ENCODE assay signal across 8 cellular contexts in genomic region chr4:114694770-114695169, GRCh38.
DNase-seq lines count a peak whose midpoint lies in the region; ATAC-seq and TF ChIP-seq lines count a peak whose summit lies in the region.

No MANE protein-coding gene starts in this region.

- DNase-seq in right atrium auricular region (ENCODE audit: low spot score) (no peak), Right ventricle myocardium inferior (ENCODE audit: missing footprints) (no peak), KBM-7 (peak; percentile 54), SKM-1 (lab: John Stamatoyannopoulos, UW; ENCODE audit: unreplicated experiment) (peak; percentile 23), superior temporal gyrus (ENCODE audit: extremely low spot score) (peak; percentile 92), GF-D8 (lab: John Stamatoyannopoulos, UW) (no peak), T-cell (no peak)

- H3K9me3 ChIP-seq in right atrium auricular region: no peaks in the 10 kb centered on the region
- H3K9me3 ChIP-seq in gastroesophageal sphincter: no peaks in the 10 kb centered on the region

- H3K27ac Mint-ChIP-seq in T-cell: no peak overlapping the region

- intact Hi-C loops in Right ventricle myocardium inferior (cut with DNase I): loop anchor here (2.0 kb wide), 1 partner anchor 310 kb away; no protein-coding TSS in a partner anchor

- H3K36me3 ChIP-seq in right atrium auricular region (no peaks in the 10 kb centered on the region), gastroesophageal sphincter (no peaks in the 10 kb centered on the region)

- in situ Hi-C loops in KBM-7 (cut with MboI; ENCODE audit: low pct_unique_long_range_greater_than_20kb, low sequenced_read_pairs): no loop called here

- WGBS in gastroesophageal sphincter (ENCODE audit: low coverage in 1 of 2), 2 donors: 0% methylated on average over 1 of the region's 1 CpG

- POLR2A ChIA-PET in T-cell (lab: Charles Lee): no interaction called here

- TF ChIP-seq CTCF in right atrium auricular region (IDR thresholded peaks at IDR 0.05): peak; percentile 50 to 68
- peak; percentile 32 to 53 (median 50) for TF ChIP-seq CTCF in gastroesophageal sphincter (IDR thresholded peaks at IDR 0.05)

- H3K4me1 ChIP-seq in right atrium auricular region (no peaks in the 10 kb centered on the region), gastroesophageal sphincter (no peaks in the 10 kb centered on the region)

- CTCF ChIA-PET in T-cell (lab: Charles Lee): interaction anchor here in 1 of 2 donors (1.7 kb wide), 1 partner anchor 1300 kb away, joined by 7 read pairs; no protein-coding TSS in a partner anchor

- no peak for TF ChIP-seq POLR2A in gastroesophageal sphincter (IDR thresholded peaks at IDR 0.05)

- H3K27ac ChIP-seq in right atrium auricular region (no peak overlapping the region), gastroesophageal sphincter (no peak overlapping the region)

- H3K36me3 Mint-ChIP-seq in T-cell: no peaks in the 10 kb centered on the region

- H3K9me3 Mint-ChIP-seq in T-cell: no peaks in the 10 kb centered on the region

- TF ChIP-seq EP300 in gastroesophageal sphincter (IDR thresholded peaks at IDR 0.05): no peak

- ATAC-seq in Right ventricle myocardium inferior (no peak), gastroesophageal sphincter (no peak), T-cell (replicated peaks in 1 of 4) (no peak)

- no peak overlapping the region for H3K4me3 ChIP-seq in right atrium auricular region
- no peak overlapping the region for H3K4me3 ChIP-seq in gastroesophageal sphincter

- H3K4me1 Mint-ChIP-seq in T-cell: no peaks in the 10 kb centered on the region

- peaks cover 4 to 6% of the 10 kb centered on the region in 2 donors for H3K27me3 Mint-ChIP-seq in T-cell

- H3K27me3 ChIP-seq in right atrium auricular region (no peaks in the 10 kb centered on the region), gastroesophageal sphincter (no peaks in the 10 kb centered on the region)

- H3K4me3 Mint-ChIP-seq in T-cell: no peak overlapping the region

Comparison
In these comparisons a context has a peak if more than half of its experiments do, and no peak if none do; other contexts are left out.
1. DNase-seq: peak in KBM-7 (single experiment), SKM-1 (single experiment) and superior temporal gyrus (single experiment); none in right atrium auricular region (single experiment), Right ventricle myocardium inferior (single experiment), GF-D8 (single experiment) and T-cell (0 of 34).